7 cellular contexts compared by ENCODE assay signal in the genomic region with DNA sequence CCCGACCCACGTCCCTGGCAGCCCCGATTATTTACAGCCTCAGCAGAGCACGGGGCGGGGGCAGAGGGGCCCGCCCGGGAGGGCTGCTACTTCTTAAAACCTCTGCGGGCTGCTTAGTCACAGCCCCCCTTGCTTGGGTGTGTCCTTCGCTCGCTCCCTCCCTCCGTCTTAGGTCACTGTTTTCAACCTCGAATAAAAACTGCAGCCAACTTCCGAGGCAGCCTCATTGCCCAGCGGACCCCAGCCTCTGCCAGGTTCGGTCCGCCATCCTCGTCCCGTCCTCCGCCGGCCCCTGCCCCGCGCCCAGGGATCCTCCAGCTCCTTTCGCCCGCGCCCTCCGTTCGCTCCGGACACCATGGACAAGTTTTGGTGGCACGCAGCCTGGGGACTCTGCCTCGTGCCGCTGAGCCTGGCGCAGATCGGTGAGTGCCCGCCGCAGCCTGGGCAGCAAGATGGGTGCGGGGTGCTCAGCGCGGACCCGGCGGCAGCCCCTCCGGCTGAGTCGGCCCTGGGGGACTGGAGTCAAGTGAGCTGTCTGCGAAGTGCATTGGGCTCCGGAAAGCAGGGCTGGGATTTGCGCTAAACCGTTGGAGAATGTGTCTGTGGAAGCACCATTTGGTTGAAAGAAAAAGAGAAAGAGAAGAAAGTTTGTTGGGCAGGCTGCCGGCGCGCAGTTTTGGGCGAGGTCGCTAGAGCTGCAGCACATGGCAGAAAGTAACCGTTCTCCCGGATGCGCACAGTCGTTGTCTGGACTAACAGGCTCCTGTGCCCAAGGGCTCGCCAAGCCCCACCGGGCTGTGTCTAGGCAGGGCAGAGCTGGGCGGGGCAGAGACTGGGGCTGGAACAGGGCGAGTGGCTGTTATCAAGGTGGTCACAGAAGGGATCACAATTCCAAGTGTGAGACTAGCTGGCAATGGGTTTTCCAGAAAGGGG. TPM values are rescaled to one million over a fixed set of nuclear protein-coding genes. Genes with fewer than 3 reads are reported as not detected.
DNase-seq lines count a peak whose midpoint lies in the region; ATAC-seq and TF ChIP-seq lines count a peak whose summit lies in the region.

TSS of gene CD44 (plus strand) at position 223 of the 933 bp plus-strand sequence. CDS start at position 356, 133 bp downstream.

- no TSS peak for BruUV-seq in Panc1 (replicated peaks; lab: Mats Ljungman, UMichigan)

- no peaks in the 10 kb centered on the region for H3K9me3 Mint-ChIP-seq in activated T-helper 1 cell treated with anti-CD3 and anti-CD28 coated beads, Interleukin-12 subunit alpha, Interleukin-12 subunit beta, Interleukin-2, Interleukin-4 antibody, amounts not matched to agents 30 ng/mL and 10 ng/mL and 1 ng/mL, durations not matched to agents 14 hours and 24 hours and 36 hours
- H3K9me3 Mint-ChIP-seq in neural crest cell = no peaks in the 10 kb centered on the region

- H3K27me3 Mint-ChIP-seq in activated T-helper 1 cell treated with anti-CD3 and anti-CD28 coated beads, Interleukin-12 subunit alpha, Interleukin-12 subunit beta, Interleukin-2, Interleukin-4 antibody, amounts not matched to agents 30 ng/mL and 10 ng/mL and 1 ng/mL, durations not matched to agents 14 hours and 24 hours and 36 hours (ENCODE audit: insufficient read depth) = no peaks in the 10 kb centered on the region
- peaks cover 80% of the 10 kb centered on the region for H3K27me3 Mint-ChIP-seq in neural crest cell (ENCODE audit: low read depth)

- no peaks in the 10 kb centered on the region for H3K27me3 ChIP-seq in Panc1 (ENCODE audit: control insufficient read depth, insufficient read depth, low read length)

- POLR2A ChIA-PET in Panc1 (lab: Charles Lee) = interaction anchor here (0.5 to 2.2 kb wide), 14 partner anchors 8 to 214 kb away, joined by 3 to 18 read pairs (median 4); no protein-coding TSS in a partner anchor

- peaks cover 56% of the 10 kb centered on the region for H3K4me1 ChIP-seq in Panc1 (ENCODE audit: control insufficient read depth, insufficient read depth, low read length)

- peaks cover 37% of the 10 kb centered on the region for H3K36me3 Mint-ChIP-seq in activated T-helper 1 cell treated with anti-CD3 and anti-CD28 coated beads, Interleukin-12 subunit alpha, Interleukin-12 subunit beta, Interleukin-2, Interleukin-4 antibody, amounts not matched to agents 30 ng/mL and 10 ng/mL and 1 ng/mL, durations not matched to agents 14 hours and 24 hours and 36 hours (ENCODE audit: low read depth)
- peaks cover 4% of the 10 kb centered on the region for H3K36me3 Mint-ChIP-seq in neural crest cell (ENCODE audit: low read depth)

- DNase-seq in GM13977 (ENCODE audit: low spot score) (peak; percentile 75), Panc1 (ENCODE audit: low read depth, low spot score) (no peak), fibroblast of peridontal ligament (ENCODE audit: extremely low read depth) (peak; percentile 92), neural crest cell (ENCODE audit: low read depth, low spot score) (peak; percentile 14)
- peak; percentile 58 for DNase-seq in activated T-helper 1 cell treated with anti-CD3 and anti-CD28 coated beads, Interleukin-12 subunit alpha, Interleukin-12 subunit beta, Interleukin-2, Interleukin-4 antibody, amounts not matched to agents 30 ng/mL and 10 ng/mL and 1 ng/mL, durations not matched to agents 14 hours and 24 hours and 36 hours (ENCODE audit: low spot score)

- H3K4me3 ChIP-seq in Panc1 (ENCODE audit: low read depth in 2 of 2, low read length in 2 of 2) = peak within 1 kb of the TSS; percentile 95 to 98

- in situ Hi-C loops in GM13977 (cut with MboI; ENCODE audit: low pct_unique_long_range_greater_than_20kb, low sequenced_read_pairs, unreplicated experiment) = loop anchor here (10.0 kb wide), 1 partner anchor 124 kb away; no protein-coding TSS in a partner anchor
- in situ Hi-C loops in Panc1 (cut with HindIII; ENCODE audit: low pct_unique_long_range_greater_than_20kb, low sequenced_read_pairs) = no loop called here

- ATAC-seq in HG02852 (IDR thresholded peaks at IDR 0.05; ENCODE audit: unreplicated experiment) = peak; percentile 47
- peak; percentile 78 for ATAC-seq in Panc1

- intact Hi-C loops in Panc1 (cut with micrococcal nuclease; ENCODE audit: unreplicated experiment) = no loop called here
- intact Hi-C loops in activated T-helper 1 cell treated with anti-CD3 and anti-CD28 coated beads, Interleukin-12 subunit alpha, Interleukin-12 subunit beta, Interleukin-2, Interleukin-4 antibody, amounts not matched to agents 30 ng/mL and 10 ng/mL and 1 ng/mL, durations not matched to agents 14 hours and 24 hours and 36 hours (cut with micrococcal nuclease) = loop anchor here (1.0 kb wide), 3 partner anchors 13 to 56 kb away; no protein-coding TSS in a partner anchor

- H3K4me3 Mint-ChIP-seq in activated T-helper 1 cell treated with anti-CD3 and anti-CD28 coated beads, Interleukin-12 subunit alpha, Interleukin-12 subunit beta, Interleukin-2, Interleukin-4 antibody, amounts not matched to agents 30 ng/mL and 10 ng/mL and 1 ng/mL, durations not matched to agents 14 hours and 24 hours and 36 hours = peak within 1 kb of the TSS; percentile 97
- H3K4me3 Mint-ChIP-seq in neural crest cell = peak within 1 kb of the TSS; percentile 68

- H3K27ac ChIP-seq in Panc1 (ENCODE audit: low read length) = peak within 1 kb of the TSS; percentile 97

- CTCF ChIA-PET in Panc1 (lab: Charles Lee) = no interaction called here

- peaks cover 14% of the 10 kb centered on the region for H3K36me3 ChIP-seq in Panc1 (ENCODE audit: control insufficient read depth, insufficient read depth, low read length)

- H3K4me1 Mint-ChIP-seq in activated T-helper 1 cell treated with anti-CD3 and anti-CD28 coated beads, Interleukin-12 subunit alpha, Interleukin-12 subunit beta, Interleukin-2, Interleukin-4 antibody, amounts not matched to agents 30 ng/mL and 10 ng/mL and 1 ng/mL, durations not matched to agents 14 hours and 24 hours and 36 hours (ENCODE audit: low read depth) = peaks cover 56% of the 10 kb centered on the region
- peaks cover 13% of the 10 kb centered on the region for H3K4me1 Mint-ChIP-seq in neural crest cell

- peak within 1 kb of the TSS; percentile 93 for H3K27ac Mint-ChIP-seq in activated T-helper 1 cell treated with anti-CD3 and anti-CD28 coated beads, Interleukin-12 subunit alpha, Interleukin-12 subunit beta, Interleukin-2, Interleukin-4 antibody, amounts not matched to agents 30 ng/mL and 10 ng/mL and 1 ng/mL, durations not matched to agents 14 hours and 24 hours and 36 hours
- no peak within 1 kb of the TSS for H3K27ac Mint-ChIP-seq in neural crest cell (ENCODE audit: unreplicated experiment)

- TF ChIP-seq CTCF in GM13977 (IDR thresholded peaks at IDR 0.05; ENCODE audit: extremely low read depth, insufficient read depth, missing control alignments) = no peak
- no peak for TF ChIP-seq CTCF in Panc1 (IDR thresholded peaks at IDR 0.05)
- no peak for TF ChIP-seq CTCF in neural crest cell (conservative IDR thresholded peaks at IDR 0.05)
- no peak for TF ChIP-seq CTCF in subcutaneous adipose tissue (IDR thresholded peaks at IDR 0.05; ENCODE audit: low read depth)

- no peaks in the 10 kb centered on the region for H3K9me3 ChIP-seq in Panc1 (ENCODE audit: control insufficient read depth, insufficient read depth, low read depth, low read length)

RNA-seq across cellular contexts. Expression of gene CD44, which starts in this region (rescaled TPM):
- total RNA-seq in Panc1 (2021; ENCODE audit: unreplicated experiment) (1,819 TPM), neural crest cell (0.65 and 1.4 TPM in 2 replicates), subcutaneous adipose tissue (100 to 1,000 TPM; 103 to 438 (median 231) TPM)
- polyA plus RNA-seq in Panc1 (2012; ENCODE audit: insufficient read length) = 1,270 TPM
- 547 and 550 TPM in 2 replicates for total RNA-seq in activated T-helper 1 cell treated with anti-CD3 and anti-CD28 coated beads, Interleukin-12 subunit alpha, Interleukin-12 subunit beta, Interleukin-2, Interleukin-4 antibody, amounts not matched to agents 30 ng/mL and 10 ng/mL and 1 ng/mL, durations not matched to agents 14 hours and 24 hours and 36 hours

Comparison
In these comparisons a context has a peak if more than half of its experiments do, and no peak if none do; other contexts are left out.
1. RNA of gene CD44 (total RNA-seq): 1,819 TPM in Panc1 (single experiment), 547 to 550 TPM in activated T-helper 1 cell treated with anti-CD3 and anti-CD28 coated beads, Interleukin-12 subunit alpha, Interleukin-12 subunit beta, Interleukin-2, Interleukin-4 antibody, amounts not matched to agents 30 ng/mL and 10 ng/mL and 1 ng/mL, durations not matched to agents 14 hours and 24 hours and 36 hours and 103 to 438 TPM in subcutaneous adipose tissue; 0.65 to 1.4 TPM in neural crest cell; every median in the first group is over 10 times any median in the second.